In the genomic region with DNA sequence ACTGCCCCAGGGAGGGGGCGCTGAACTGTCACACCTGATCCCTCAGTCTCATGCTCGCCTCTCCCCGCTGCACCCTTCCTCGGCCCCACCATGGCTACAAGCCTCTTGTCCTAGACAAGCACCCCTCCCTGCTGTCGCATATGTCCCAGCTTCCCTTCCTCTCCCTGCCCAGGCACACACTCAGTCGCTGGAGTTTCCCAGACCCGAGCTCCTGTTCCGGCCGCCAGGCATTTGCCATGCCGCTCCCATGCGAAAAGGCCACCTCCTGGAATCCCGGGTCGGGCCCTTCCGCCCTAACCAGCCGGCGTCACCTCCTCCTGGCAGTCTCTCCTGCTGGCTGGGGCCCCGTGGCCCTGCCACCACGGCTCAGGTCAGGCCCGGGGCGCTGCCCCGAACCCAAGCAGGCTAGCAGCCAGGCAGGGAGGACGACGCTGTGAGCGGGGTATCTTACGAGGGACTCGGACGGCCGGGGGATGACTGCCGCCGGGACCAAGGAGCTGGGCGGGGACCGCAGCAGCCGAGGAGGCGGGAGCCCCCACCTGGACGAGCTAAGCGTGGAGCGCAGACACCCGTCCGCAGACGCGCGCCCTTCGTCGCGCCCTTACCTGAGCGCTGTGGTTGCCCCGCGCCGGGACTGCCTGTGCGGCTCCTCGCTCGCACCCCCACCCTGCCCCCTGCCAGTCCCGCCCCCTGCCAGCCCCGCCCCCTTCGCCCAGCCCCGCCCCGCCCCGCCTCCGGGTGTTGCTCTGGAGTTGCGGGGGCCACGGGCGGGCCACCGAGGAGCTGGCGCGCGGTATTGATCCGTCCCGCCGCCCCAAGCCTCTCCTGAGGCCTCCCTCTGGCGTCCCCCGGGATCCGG, we compare ENCODE assay signal across 2 cellular contexts.
TF ChIP-seq lines count a peak whose summit lies in the region.

A gene with protein sequence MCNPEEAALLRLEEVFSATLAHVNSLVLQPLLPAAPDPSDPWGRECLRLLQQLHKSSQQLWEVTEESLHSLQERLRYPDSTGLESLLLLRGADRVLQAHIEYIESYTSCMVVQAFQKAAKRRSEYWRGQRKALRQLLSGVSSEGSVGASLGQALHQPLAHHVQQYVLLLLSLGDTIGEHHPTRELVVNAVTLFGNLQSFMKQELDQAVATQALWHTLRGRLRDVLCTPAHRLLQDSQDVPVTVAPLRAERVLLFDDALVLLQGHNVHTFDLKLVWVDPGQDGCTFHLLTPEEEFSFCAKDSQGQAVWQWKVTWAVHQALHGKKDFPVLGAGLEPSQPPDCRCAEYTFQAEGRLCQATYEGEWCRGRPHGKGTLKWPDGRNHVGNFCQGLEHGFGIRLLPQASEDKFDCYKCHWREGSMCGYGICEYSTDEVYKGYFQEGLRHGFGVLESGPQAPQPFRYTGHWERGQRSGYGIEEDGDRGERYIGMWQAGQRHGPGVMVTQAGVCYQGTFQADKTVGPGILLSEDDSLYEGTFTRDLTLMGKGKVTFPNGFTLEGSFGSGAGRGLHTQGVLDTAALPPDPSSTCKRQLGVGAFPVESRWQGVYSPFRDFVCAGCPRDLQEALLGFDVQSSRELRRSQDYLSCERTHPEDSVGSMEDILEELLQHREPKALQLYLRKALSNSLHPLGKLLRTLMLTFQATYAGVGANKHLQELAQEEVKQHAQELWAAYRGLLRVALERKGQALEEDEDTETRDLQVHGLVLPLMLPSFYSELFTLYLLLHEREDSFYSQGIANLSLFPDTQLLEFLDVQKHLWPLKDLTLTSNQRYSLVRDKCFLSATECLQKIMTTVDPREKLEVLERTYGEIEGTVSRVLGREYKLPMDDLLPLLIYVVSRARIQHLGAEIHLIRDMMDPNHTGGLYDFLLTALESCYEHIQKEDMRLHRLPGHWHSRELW (minus strand): TSS at position 642 of the 859 bp plus-strand sequence. CDS start 4,239 bp downstream, outside the sequence.

TF ChIP-seq in GM23338, 12 proteins besides CTCF, POLR2A, EP300 and RAD21 (continued from another document):
- TF ChIP-seq, protein P1, sequence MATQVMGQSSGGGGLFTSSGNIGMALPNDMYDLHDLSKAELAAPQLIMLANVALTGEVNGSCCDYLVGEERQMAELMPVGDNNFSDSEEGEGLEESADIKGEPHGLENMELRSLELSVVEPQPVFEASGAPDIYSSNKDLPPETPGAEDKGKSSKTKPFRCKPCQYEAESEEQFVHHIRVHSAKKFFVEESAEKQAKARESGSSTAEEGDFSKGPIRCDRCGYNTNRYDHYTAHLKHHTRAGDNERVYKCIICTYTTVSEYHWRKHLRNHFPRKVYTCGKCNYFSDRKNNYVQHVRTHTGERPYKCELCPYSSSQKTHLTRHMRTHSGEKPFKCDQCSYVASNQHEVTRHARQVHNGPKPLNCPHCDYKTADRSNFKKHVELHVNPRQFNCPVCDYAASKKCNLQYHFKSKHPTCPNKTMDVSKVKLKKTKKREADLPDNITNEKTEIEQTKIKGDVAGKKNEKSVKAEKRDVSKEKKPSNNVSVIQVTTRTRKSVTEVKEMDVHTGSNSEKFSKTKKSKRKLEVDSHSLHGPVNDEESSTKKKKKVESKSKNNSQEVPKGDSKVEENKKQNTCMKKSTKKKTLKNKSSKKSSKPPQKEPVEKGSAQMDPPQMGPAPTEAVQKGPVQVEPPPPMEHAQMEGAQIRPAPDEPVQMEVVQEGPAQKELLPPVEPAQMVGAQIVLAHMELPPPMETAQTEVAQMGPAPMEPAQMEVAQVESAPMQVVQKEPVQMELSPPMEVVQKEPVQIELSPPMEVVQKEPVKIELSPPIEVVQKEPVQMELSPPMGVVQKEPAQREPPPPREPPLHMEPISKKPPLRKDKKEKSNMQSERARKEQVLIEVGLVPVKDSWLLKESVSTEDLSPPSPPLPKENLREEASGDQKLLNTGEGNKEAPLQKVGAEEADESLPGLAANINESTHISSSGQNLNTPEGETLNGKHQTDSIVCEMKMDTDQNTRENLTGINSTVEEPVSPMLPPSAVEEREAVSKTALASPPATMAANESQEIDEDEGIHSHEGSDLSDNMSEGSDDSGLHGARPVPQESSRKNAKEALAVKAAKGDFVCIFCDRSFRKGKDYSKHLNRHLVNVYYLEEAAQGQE (IDR thresholded peaks at IDR 0.05; ENCODE audit: unreplicated experiment), result no peak
- TF ChIP-seq, protein P2, sequence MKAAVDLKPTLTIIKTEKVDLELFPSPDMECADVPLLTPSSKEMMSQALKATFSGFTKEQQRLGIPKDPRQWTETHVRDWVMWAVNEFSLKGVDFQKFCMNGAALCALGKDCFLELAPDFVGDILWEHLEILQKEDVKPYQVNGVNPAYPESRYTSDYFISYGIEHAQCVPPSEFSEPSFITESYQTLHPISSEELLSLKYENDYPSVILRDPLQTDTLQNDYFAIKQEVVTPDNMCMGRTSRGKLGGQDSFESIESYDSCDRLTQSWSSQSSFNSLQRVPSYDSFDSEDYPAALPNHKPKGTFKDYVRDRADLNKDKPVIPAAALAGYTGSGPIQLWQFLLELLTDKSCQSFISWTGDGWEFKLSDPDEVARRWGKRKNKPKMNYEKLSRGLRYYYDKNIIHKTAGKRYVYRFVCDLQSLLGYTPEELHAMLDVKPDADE (IDR thresholded peaks at IDR 0.05), result no peak
- peak; percentile 33 for TF ChIP-seq EZH2 (IDR thresholded peaks at IDR 0.05; ENCODE audit: low read depth, unreplicated experiment)

TF ChIP-seq in SK-N-SH treated with all-trans-retinoic acid at 6 μM for 48 hours, 23 proteins besides CTCF, POLR2A, EP300 and RAD21 (continued from another document):
- TF ChIP-seq, protein P3, sequence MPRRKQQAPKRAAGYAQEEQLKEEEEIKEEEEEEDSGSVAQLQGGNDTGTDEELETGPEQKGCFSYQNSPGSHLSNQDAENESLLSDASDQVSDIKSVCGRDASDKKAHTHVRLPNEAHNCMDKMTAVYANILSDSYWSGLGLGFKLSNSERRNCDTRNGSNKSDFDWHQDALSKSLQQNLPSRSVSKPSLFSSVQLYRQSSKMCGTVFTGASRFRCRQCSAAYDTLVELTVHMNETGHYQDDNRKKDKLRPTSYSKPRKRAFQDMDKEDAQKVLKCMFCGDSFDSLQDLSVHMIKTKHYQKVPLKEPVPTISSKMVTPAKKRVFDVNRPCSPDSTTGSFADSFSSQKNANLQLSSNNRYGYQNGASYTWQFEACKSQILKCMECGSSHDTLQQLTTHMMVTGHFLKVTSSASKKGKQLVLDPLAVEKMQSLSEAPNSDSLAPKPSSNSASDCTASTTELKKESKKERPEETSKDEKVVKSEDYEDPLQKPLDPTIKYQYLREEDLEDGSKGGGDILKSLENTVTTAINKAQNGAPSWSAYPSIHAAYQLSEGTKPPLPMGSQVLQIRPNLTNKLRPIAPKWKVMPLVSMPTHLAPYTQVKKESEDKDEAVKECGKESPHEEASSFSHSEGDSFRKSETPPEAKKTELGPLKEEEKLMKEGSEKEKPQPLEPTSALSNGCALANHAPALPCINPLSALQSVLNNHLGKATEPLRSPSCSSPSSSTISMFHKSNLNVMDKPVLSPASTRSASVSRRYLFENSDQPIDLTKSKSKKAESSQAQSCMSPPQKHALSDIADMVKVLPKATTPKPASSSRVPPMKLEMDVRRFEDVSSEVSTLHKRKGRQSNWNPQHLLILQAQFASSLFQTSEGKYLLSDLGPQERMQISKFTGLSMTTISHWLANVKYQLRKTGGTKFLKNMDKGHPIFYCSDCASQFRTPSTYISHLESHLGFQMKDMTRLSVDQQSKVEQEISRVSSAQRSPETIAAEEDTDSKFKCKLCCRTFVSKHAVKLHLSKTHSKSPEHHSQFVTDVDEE (CRISPR knock-in tag; IDR thresholded peaks at IDR 0.05), result no peak
- peak; percentile 91 for TF ChIP-seq ZNF70 (CRISPR knock-in tag; IDR thresholded peaks at IDR 0.05)
